27 cellular contexts compared by ENCODE assay signal in genomic region chr11:69096473-69096872, GRCh38. TPM values are rescaled to one million over a fixed set of nuclear protein-coding genes. Genes with fewer than 3 reads are reported as not detected.
"Had no signal": no experiment of that assay in that cellular context is flagged by ENCODE, and none has a peak within 500 bp of the region (broad histone marks: within the 10 kb centered on the region; RNA-seq: fewer than 3 reads in every experiment).

No MANE protein-coding gene starts in this region.

- H3K36me3 ChIP-seq: colonic mucosa, gastrocnemius medialis, lower lobe of right lung had no signal

- H3K27ac ChIP-seq: colonic mucosa, epithelial cell of prostate, esophagus squamous epithelium, gastrocnemius medialis, heart right ventricle, left ventricle myocardium inferior, lower lobe of right lung had no signal

- H3K27me3 ChIP-seq: colonic mucosa, heart right ventricle had no signal

- H3K4me3 ChIP-seq: colonic mucosa, esophagus squamous epithelium, gastrocnemius medialis, heart right ventricle, left ventricle myocardium inferior, lower lobe of right lung had no signal

- DNase-seq: colonic mucosa; cortex of kidney; effector CD8-positive, alpha-beta T cell; effector memory CD8-positive, alpha-beta T cell; endodermal cell; erythroblast; esophagus squamous epithelium; foreskin fibroblast; foreskin melanocyte; gastrocnemius medialis; glutamatergic neuron; head of caudate nucleus; heart right ventricle; hippocampal formation; kidney glomerular epithelial cell; left colon; left ventricle myocardium inferior; lower lobe of right lung; mesenchymal stem cell had no signal

- H3K9me3 ChIP-seq: colonic mucosa, esophagus squamous epithelium, gastrocnemius medialis, lower lobe of right lung had no signal

- FAIRE-seq: endometrium, islet of Langerhans, keratinocyte had no signal

- H3K4me1 ChIP-seq: colonic mucosa, gastrocnemius medialis had no signal

- ATAC-seq: effector memory CD8-positive, alpha-beta T cell; esophagus mucosa; gastrocnemius medialis; heart right ventricle; left colon; left lobe of liver; lower lobe of right lung had no signal

RNA-seq across cellular contexts. Expression of gene SMIM38, which starts 59.3 kb away (rescaled TPM):
- total RNA-seq: dermis microvascular lymphatic vessel endothelial cell, glomerular endothelial cell, left lobe of liver, left ventricle myocardium inferior, lower lobe of right lung had no signal
- polyA plus RNA-seq: keratinocyte had no signal
